In the genomic region with DNA sequence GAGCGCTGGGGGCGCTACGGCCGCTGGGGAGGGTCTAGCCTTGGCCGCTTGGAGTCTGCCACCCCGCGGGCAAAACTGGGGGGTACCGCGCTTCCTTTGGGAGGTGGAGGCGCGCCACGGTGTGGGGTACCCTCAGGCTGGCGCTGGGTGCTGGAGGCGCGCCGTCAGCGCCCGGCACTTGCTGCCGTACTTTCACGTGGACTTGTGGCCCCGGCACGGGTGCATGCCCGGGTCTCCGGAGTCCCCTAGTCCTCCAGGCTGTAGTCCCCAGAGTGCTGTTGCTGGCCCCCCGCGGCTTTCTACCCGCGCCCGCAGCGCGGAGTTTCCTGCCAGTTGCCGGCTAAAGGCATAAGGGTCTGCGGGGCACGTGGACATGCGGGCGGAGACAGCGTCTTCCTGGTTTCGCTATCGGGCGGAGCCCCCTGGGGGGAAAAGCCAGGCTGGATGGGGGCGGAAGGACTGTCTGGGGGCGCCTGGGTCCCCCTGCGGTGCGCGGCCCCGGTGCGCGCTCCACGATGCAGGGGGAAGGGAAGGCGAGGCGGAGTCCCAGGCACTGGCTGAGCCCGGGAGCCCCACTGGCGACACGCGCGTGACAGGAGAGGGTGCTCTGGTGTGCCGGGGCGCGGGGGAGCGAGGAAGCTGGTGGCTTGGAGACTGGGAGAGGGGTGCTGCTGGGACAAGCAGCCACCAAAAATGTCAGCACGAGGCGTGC, we compare ENCODE assay signal across 7 cellular contexts. TPM values are rescaled to one million over a fixed set of nuclear protein-coding genes. Genes with fewer than 3 reads are reported as not detected.
DNase-seq lines count a peak whose midpoint lies in the region; FAIRE-seq and TF ChIP-seq lines count a peak whose summit lies in the region.

No MANE protein-coding gene starts in this region.

- H3K27me3 ChIP-seq in Loucy (ENCODE audit: insufficient read depth, low read length, poor library complexity, severe bottlenecking) = no peaks in the 10 kb centered on the region
- peaks cover 4 to 8% of the 10 kb centered on the region in 2 experiments for H3K27me3 ChIP-seq in mesenchymal stem cell (ENCODE audit: control insufficient read depth in 1 of 2, insufficient read depth in 1 of 2, low read length in 2 of 2)

- H3K4me1 ChIP-seq in Loucy (ENCODE audit: insufficient read depth, low read length, poor library complexity, severe bottlenecking) (peaks cover 9% of the 10 kb centered on the region), mesenchymal stem cell (ENCODE audit: control insufficient read depth, insufficient read depth, low read depth, low read length) (peaks cover 14% of the 10 kb centered on the region)

- H3F3A ChIP-seq in Loucy (ENCODE audit: low read depth) = no peaks in the 10 kb centered on the region

- no peak overlapping the region for H2AK5ac ChIP-seq in mesenchymal stem cell (ENCODE audit: low read length, severe bottlenecking)

- peak overlapping the region in 1 of 2 experiments; percentile 99 for H3K23ac ChIP-seq in mesenchymal stem cell (ENCODE audit: low read length in 2 of 2)

- H3K27ac ChIP-seq in mesenchymal stem cell (ENCODE audit: low read length, poor library complexity, severe bottlenecking) = no peak overlapping the region

- H2AFZ ChIP-seq in Loucy (ENCODE audit: low read length) = peak overlapping the region; percentile 97
- H2AFZ ChIP-seq in mesenchymal stem cell (ENCODE audit: low read depth, low read length) = peak overlapping the region; percentile 73

- no peak for FAIRE-seq in H54 (lab: Jason Lieb, UNC)

- H3K18ac ChIP-seq in mesenchymal stem cell (ENCODE audit: low read depth in 1 of 2, low read length in 2 of 2) = peak overlapping the region; percentile 8 to 86

- H3K79me1 ChIP-seq in mesenchymal stem cell (replicated peaks; ENCODE audit: low read length, poor library complexity, severe bottlenecking) = peaks cover 17% of the 10 kb centered on the region

- under 1% methylated on average over 59 of the region's 62 CpGs for WGBS in mesenchymal stem cell

- H3K36me3 ChIP-seq in Loucy (ENCODE audit: insufficient read depth, low read length) (no peaks in the 10 kb centered on the region), mesenchymal stem cell (ENCODE audit: control insufficient read depth in 1 of 2, insufficient read depth in 2 of 2, low read depth in 1 of 2, low read length in 2 of 2) (no peaks in the 10 kb centered on the region)

- H2BK5ac ChIP-seq in mesenchymal stem cell (ENCODE audit: low read depth, low read length, poor library complexity, severe bottlenecking) = no peak overlapping the region

- H3K9me2 ChIP-seq in Loucy (replicated peaks; ENCODE audit: low read depth, low read length) = no peaks in the 10 kb centered on the region

- peak overlapping the region; percentile 79 for H3K4me2 ChIP-seq in Loucy (ENCODE audit: low read depth, low read length, poor library complexity, severe bottlenecking)
- peak overlapping the region; percentile 99 for H3K4me2 ChIP-seq in mesenchymal stem cell (ENCODE audit: low read length, poor library complexity, severe bottlenecking)

- peak overlapping the region; percentile 85 for H3K9ac ChIP-seq in Loucy (ENCODE audit: low read depth, low read length, poor library complexity, severe bottlenecking)
- H3K9ac ChIP-seq in mesenchymal stem cell (ENCODE audit: low read length) = peak overlapping the region; percentile 66

- H4K91ac ChIP-seq in mesenchymal stem cell (ENCODE audit: low read length) = no peak overlapping the region

- peak overlapping the region in 1 of 2 experiments; percentile 6 for H3K4ac ChIP-seq in mesenchymal stem cell (ENCODE audit: low read depth in 1 of 2, low read length in 2 of 2)

- peak overlapping the region; percentile 95 for H3K4me3 ChIP-seq in Loucy (ENCODE audit: low read length, poor library complexity, severe bottlenecking)
- peak overlapping the region; percentile 84 to 93 for H3K4me3 ChIP-seq in mesenchymal stem cell (ENCODE audit: insufficient read depth in 1 of 2, low read depth in 1 of 2, low read length in 2 of 2)

- DNase-seq in H54 (ENCODE audit: insufficient read length, low spot score) = peak; percentile 71
- peak; percentile 34 to 41 for DNase-seq in activated CD4-positive, alpha-beta T cell treated with anti-CD3 and anti-CD28 coated beads, Interleukin-2, amount 50 U/mL, for 4 hours
- peak; percentile 25 for DNase-seq in effector CD4-positive, alpha-beta T cell
- DNase-seq in mesenchymal stem cell = peak; percentile 70
- DNase-seq in stimulated activated CD8-positive, alpha-beta memory T cell treated with anti-CD3 and anti-CD28 coated beads, Interleukin-15, amount 100 ng/mL, for 4 hours (ENCODE audit: low read depth in 2 of 2) = peak; percentile 36 to 44

- H3K14ac ChIP-seq in mesenchymal stem cell (ENCODE audit: low read length in 2 of 2) = peak overlapping the region in 1 of 2 experiments; percentile 94

- peaks cover 18% of the 10 kb centered on the region; the same call in 1 of the 2 replicates for H3K79me2 ChIP-seq in Loucy (ENCODE audit: insufficient read depth, low read length)

- H3K9me3 ChIP-seq in Loucy (ENCODE audit: insufficient read depth, low read depth, low read length) (no peaks in the 10 kb centered on the region), mesenchymal stem cell (ENCODE audit: control insufficient read depth, low read length) (no peaks in the 10 kb centered on the region)

- peak overlapping the region; percentile 35 for H2BK15ac ChIP-seq in mesenchymal stem cell (ENCODE audit: low read depth, poor library complexity, severe bottlenecking)

- peak overlapping the region; percentile 30 for H4K8ac ChIP-seq in mesenchymal stem cell (ENCODE audit: low read length)

- TF ChIP-seq POLR2A in H54 (IDR thresholded peaks at IDR 0.05; ENCODE audit: low read depth, low read length) = no peak

- H2BK120ac ChIP-seq in mesenchymal stem cell (ENCODE audit: low read depth, low read length) = peak overlapping the region; percentile 64

- peak overlapping the region in 1 of 2 experiments; percentile 3 for H2BK12ac ChIP-seq in mesenchymal stem cell (ENCODE audit: low read length in 2 of 2)

- H4K20me1 ChIP-seq in Loucy (ENCODE audit: insufficient read depth, low read length, poor library complexity, severe bottlenecking) = peaks cover 16% of the 10 kb centered on the region

- TF ChIP-seq CTCF in GM12874 (IDR thresholded peaks at IDR 0.05; ENCODE audit: insufficient read depth, low read depth, low read length) (peak; percentile 31), Loucy (conservative IDR thresholded peaks at IDR 0.05; ENCODE audit: low read length) (peak; percentile 32; the same call in 1 of the 2 replicates)

RNA-seq across cellular contexts. Expression of a gene that starts 0.7 kb away (rescaled TPM):
- 1.9 TPM for polyA plus RNA-seq in mesenchymal stem cell (2013, experiment 1 of 2)
- 2.4 TPM for polyA plus RNA-seq in mesenchymal stem cell (2013, experiment 2 of 2)
